In the genomic region with DNA sequence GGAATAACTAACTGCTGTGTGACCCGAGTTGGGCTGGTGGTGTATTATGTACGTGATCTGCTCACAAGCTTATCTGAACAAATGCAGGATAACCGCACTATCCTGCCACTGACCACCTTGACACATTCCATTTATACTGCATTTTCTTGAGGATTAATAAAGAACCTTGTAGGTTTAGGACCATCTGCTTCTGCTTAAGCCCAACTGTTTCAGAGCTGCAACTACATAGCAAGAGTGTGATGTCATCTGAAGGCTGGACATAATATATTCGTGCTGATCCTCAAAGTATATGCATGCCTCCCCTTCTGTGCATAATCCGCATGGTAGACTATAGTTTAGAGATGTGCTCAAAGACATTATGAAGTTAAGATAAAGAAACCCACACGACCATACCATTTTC, we compare ENCODE assay signal across 25 cellular contexts.
DNase-seq lines count a peak whose midpoint lies in the region; ATAC-seq and TF ChIP-seq lines count a peak whose summit lies in the region.
"Had no signal": no experiment of that assay in that cellular context is flagged by ENCODE, and none has a peak within 500 bp of the region (broad histone marks: within the 10 kb centered on the region; RNA-seq: fewer than 3 reads in every experiment).

No MANE protein-coding gene starts in this region.

- H3K4me1 ChIP-seq in vagina (no peaks in the 10 kb centered on the region), stomach (no peaks in the 10 kb centered on the region)
- H3K4me1 ChIP-seq: body of pancreas, esophagus muscularis mucosa had no signal

- H3K27ac ChIP-seq in vagina (no peak overlapping the region), stomach (no peak overlapping the region)
- H3K27ac ChIP-seq: body of pancreas, esophagus muscularis mucosa, ovary had no signal

- POLR2A ChIA-PET in BJ (lab: Charles Lee), result no interaction called here

- in situ Hi-C loops in G401 (cut with HindIII; ENCODE audit: low sequenced_read_pairs), result no loop called here

- TF ChIP-seq EP300 in stomach (IDR thresholded peaks at IDR 0.05), result no peak

- 82 to 87% (median 84%) methylated on average over 6 of the region's 6 CpGs for WGBS in stomach, 5 donors

- no peaks in the 10 kb centered on the region for H3K27me3 Mint-ChIP-seq in mesothelial cell of epicardium (ENCODE audit: low read depth)
- H3K27me3 Mint-ChIP-seq: CD4-positive, alpha-beta T cell; stimulated activated naive CD8-positive, alpha-beta T cell treated with anti-CD3 and anti-CD28 coated beads, Interleukin-15, Interleukin-2, amounts not matched to agents 100 ng/mL and 50 ng/mL, for 24 hours had no signal

- peak; percentile 43 for DNase-seq in BJ (ENCODE audit: low read depth)
- DNase-seq in NCI-H82 (lab: John Stamatoyannopoulos, UW), result peak; percentile 51
- DNase-seq in choroid plexus epithelial cell (ENCODE audit: low read depth), result peak; percentile 52
- DNase-seq in mesothelial cell of epicardium (ENCODE audit: low spot score in 2 of 2, unreplicated experiment in 2 of 2), result no peak
- no peak for DNase-seq in vagina (ENCODE audit: extremely low spot score in 2 of 2)
- no peak for DNase-seq in G401 (ENCODE audit: low spot score)
- DNase-seq in stomach, result no peak
- DNase-seq: activated CD4-positive, alpha-beta T cell treated with anti-CD3 and anti-CD28 coated beads for 48 hours; activated naive CD4-positive, alpha-beta T cell treated with anti-CD3 and anti-CD28 coated beads, Interleukin-2, amount 50 U/mL, for 16 hours; body of pancreas; CD4-positive, alpha-beta T cell; DMS153; head of caudate nucleus; natural killer cell; NCI-H1092 treated with DMSO at 0.1 percent for 48 hours; NCI-H2029 treated with DMSO at 0.1 percent for 48 hours; NK-92 treated with Interleukin-12 subunit alpha and Interleukin-12 subunit beta, amount 100 ng/mL, for 24 hours; ovary; SIG-M5; stimulated activated CD4-positive, alpha-beta T cell treated with anti-CD3 and anti-CD28 coated beads, Interleukin-12 subunit alpha, Interleukin-12 subunit beta, amount 100 ng/mL, for 4 hours had no signal

- ATAC-seq in HG02642 (IDR thresholded peaks at IDR 0.05; ENCODE audit: poor library complexity, unreplicated experiment), result no peak
- ATAC-seq: body of pancreas, left lobe of liver, natural killer cell had no signal

- peaks cover 9% of the 10 kb centered on the region for H3K4me1 Mint-ChIP-seq in mesothelial cell of epicardium

- intact Hi-C loops in vagina (cut with DNase I), result no loop called here
- intact Hi-C loops in stomach (cut with DNase I; ENCODE audit: low total_unique reads), result no loop called here

- H3K36me3 ChIP-seq in BJ (ENCODE audit: control insufficient read depth, insufficient read depth, low read length), result peaks cover 1% of the 10 kb centered on the region; the same call in 1 of the 2 replicates
- H3K36me3 ChIP-seq in vagina, result peaks cover 0 to 7% of the 10 kb centered on the region in 2 donors
- H3K36me3 ChIP-seq in stomach, result peaks cover 0 to 11% (median 4%) of the 10 kb centered on the region in 4 donors
- H3K36me3 ChIP-seq: ovary had no signal

- CTCF ChIA-PET in BJ (lab: Yijun Ruan, JAX), result no interaction called here

- peaks cover 15% of the 10 kb centered on the region for H3K9me3 Mint-ChIP-seq in mesothelial cell of epicardium
- H3K9me3 Mint-ChIP-seq: natural killer cell had no signal

- peak overlapping the region; percentile 17 for H3K27ac Mint-ChIP-seq in mesothelial cell of epicardium
- H3K27ac Mint-ChIP-seq: CD4-positive, alpha-beta T cell; natural killer cell; stimulated activated naive CD8-positive, alpha-beta T cell treated with anti-CD3 and anti-CD28 coated beads, Interleukin-15, Interleukin-2, amounts not matched to agents 100 ng/mL and 50 ng/mL, for 24 hours; T-helper 1 cell treated with Interleukin-12 subunit alpha and Interleukin-12 subunit beta and Interleukin-4 antibody, amounts not matched to agents 30 μg/mL and 1 μg/mL, for 36 hours had no signal

- H3K36me3 Mint-ChIP-seq in mesothelial cell of epicardium, result peaks cover 21% of the 10 kb centered on the region

- no peaks in the 10 kb centered on the region for H3K9me3 ChIP-seq in vagina
- H3K9me3 ChIP-seq in stomach, result no peaks in the 10 kb centered on the region
- H3K9me3 ChIP-seq: body of pancreas, esophagus muscularis mucosa, ovary had no signal

- no peak overlapping the region for H3K4me3 ChIP-seq in BJ (ENCODE audit: low read depth, low read length)
- no peak overlapping the region for H3K4me3 ChIP-seq in choroid plexus epithelial cell (ENCODE audit: low read depth, low read length)
- no peak overlapping the region for H3K4me3 ChIP-seq in vagina
- H3K4me3 ChIP-seq in stomach, result no peak overlapping the region
- H3K4me3 ChIP-seq: body of pancreas, esophagus muscularis mucosa, ovary had no signal

- TF ChIP-seq POLR2A in vagina (IDR thresholded peaks at IDR 0.05) (no peak), stomach (IDR thresholded peaks at IDR 0.05) (no peak)

- TF ChIP-seq CTCF in BJ (IDR thresholded peaks at IDR 0.05; ENCODE audit: insufficient read depth, low read depth, low read length), result no peak
- no peak for TF ChIP-seq CTCF in choroid plexus epithelial cell (conservative IDR thresholded peaks at IDR 0.05; ENCODE audit: low read depth, low read length)
- TF ChIP-seq CTCF in mesothelial cell of epicardium (IDR thresholded peaks at IDR 0.05; ENCODE audit: unreplicated experiment), result no peak
- no peak for TF ChIP-seq CTCF in vagina (IDR thresholded peaks at IDR 0.05)
- TF ChIP-seq CTCF in stomach (IDR thresholded peaks at IDR 0.05), result no peak

- H3K4me3 Mint-ChIP-seq in mesothelial cell of epicardium, result no peak overlapping the region
- H3K4me3 Mint-ChIP-seq: CD4-positive, alpha-beta T cell; natural killer cell; stimulated activated naive CD8-positive, alpha-beta T cell treated with anti-CD3 and anti-CD28 coated beads, Interleukin-15, Interleukin-2, amounts not matched to agents 100 ng/mL and 50 ng/mL, for 24 hours; T-helper 1 cell treated with Interleukin-12 subunit alpha and Interleukin-12 subunit beta and Interleukin-4 antibody, amounts not matched to agents 30 μg/mL and 1 μg/mL, for 36 hours had no signal

- H3K27me3 ChIP-seq in BJ (ENCODE audit: control insufficient read depth, insufficient read depth, low read length) (no peaks in the 10 kb centered on the region), vagina (no peaks in the 10 kb centered on the region), stomach (no peaks in the 10 kb centered on the region)
- H3K27me3 ChIP-seq: body of pancreas, esophagus muscularis mucosa, ovary had no signal

Comparison
In these comparisons a context has a peak if more than half of its experiments do, and no peak if none do; other contexts are left out.
1. DNase-seq: peak in BJ (single experiment), NCI-H82 (single experiment) and choroid plexus epithelial cell (single experiment); none in mesothelial cell of epicardium (0 of 2), vagina (0 of 2), G401 (single experiment) and stomach (single experiment).